ENCODE assay signal across 1 cellular context in the genomic region with DNA sequence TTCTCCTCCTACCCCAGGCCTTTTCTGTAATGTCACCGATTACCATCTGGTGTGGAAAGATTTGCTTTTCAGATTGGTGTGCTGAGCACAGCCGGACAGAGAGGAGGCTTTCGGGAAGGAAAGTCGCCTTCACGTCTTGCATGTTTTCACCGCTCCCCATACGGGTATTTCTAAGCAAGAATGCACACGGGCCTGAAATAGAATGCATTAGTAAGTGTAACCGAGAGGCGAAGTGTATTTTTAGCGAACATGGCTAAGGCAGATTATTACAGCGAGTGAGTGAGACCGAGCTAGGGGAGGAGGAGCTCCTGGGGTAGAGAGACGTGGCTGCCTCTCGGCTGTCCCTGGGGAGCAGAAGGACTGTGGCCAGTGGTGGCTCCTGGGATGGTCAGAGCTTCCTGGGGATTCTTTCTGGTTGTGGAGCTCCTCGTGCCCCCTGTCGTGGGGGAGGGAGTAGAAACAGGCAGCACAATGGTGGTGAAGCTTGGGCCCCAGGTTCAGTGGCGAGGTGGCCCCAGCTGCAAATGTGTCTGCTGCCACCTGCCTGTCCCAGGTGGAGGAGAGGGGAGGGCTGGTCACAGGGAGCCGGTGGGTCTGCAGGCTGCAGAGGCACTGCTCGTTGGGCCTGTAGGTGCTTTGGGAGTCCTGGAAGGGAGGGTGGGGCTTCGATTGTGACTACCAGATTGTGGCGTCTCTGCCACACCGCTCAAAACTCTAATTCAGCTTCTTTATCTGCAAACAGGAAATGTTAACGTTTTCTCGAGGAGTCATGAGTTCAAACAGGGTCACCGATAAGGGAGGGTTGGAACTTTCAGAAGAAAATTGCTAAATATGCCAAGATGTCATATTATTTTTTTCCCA.
TF ChIP-seq lines count a peak whose summit lies in the region.

No MANE protein-coding gene starts in this region.

TF ChIP-seq in GM12878, 131 proteins besides CTCF, POLR2A, EP300 and RAD21 (continued from another document):
- TF ChIP-seq, protein P1, sequence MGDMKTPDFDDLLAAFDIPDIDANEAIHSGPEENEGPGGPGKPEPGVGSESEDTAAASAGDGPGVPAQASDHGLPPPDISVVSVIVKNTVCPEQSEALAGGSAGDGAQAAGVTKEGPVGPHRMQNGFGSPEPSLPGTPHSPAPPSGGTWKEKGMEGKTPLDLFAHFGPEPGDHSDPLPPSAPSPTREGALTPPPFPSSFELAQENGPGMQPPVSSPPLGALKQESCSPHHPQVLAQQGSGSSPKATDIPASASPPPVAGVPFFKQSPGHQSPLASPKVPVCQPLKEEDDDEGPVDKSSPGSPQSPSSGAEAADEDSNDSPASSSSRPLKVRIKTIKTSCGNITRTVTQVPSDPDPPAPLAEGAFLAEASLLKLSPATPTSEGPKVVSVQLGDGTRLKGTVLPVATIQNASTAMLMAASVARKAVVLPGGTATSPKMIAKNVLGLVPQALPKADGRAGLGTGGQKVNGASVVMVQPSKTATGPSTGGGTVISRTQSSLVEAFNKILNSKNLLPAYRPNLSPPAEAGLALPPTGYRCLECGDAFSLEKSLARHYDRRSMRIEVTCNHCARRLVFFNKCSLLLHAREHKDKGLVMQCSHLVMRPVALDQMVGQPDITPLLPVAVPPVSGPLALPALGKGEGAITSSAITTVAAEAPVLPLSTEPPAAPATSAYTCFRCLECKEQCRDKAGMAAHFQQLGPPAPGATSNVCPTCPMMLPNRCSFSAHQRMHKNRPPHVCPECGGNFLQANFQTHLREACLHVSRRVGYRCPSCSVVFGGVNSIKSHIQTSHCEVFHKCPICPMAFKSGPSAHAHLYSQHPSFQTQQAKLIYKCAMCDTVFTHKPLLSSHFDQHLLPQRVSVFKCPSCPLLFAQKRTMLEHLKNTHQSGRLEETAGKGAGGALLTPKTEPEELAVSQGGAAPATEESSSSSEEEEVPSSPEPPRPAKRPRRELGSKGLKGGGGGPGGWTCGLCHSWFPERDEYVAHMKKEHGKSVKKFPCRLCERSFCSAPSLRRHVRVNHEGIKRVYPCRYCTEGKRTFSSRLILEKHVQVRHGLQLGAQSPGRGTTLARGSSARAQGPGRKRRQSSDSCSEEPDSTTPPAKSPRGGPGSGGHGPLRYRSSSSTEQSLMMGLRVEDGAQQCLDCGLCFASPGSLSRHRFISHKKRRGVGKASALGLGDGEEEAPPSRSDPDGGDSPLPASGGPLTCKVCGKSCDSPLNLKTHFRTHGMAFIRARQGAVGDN (IDR thresholded peaks at IDR 0.05), result peak; percentile 87
- TF ChIP-seq, protein P2, sequence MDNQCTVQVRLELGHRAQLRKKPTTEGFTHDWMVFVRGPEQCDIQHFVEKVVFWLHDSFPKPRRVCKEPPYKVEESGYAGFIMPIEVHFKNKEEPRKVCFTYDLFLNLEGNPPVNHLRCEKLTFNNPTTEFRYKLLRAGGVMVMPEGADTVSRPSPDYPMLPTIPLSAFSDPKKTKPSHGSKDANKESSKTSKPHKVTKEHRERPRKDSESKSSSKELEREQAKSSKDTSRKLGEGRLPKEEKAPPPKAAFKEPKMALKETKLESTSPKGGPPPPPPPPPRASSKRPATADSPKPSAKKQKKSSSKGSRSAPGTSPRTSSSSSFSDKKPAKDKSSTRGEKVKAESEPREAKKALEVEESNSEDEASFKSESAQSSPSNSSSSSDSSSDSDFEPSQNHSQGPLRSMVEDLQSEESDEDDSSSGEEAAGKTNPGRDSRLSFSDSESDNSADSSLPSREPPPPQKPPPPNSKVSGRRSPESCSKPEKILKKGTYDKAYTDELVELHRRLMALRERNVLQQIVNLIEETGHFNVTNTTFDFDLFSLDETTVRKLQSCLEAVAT (IDR thresholded peaks at IDR 0.05), result 0 out of 2 replicates have a peak, but pooled peaks have one; percentile 20
- peak; percentile 8 to 38; a peak in 1 of 4 replicates for TF ChIP-seq BHLHE40 (IDR thresholded peaks at IDR 0.05; ENCODE audit: borderline replicate concordance in 1 of 2, low read depth in 2 of 2, low read length in 1 of 2)
- 0 out of 2 replicates have a peak, but pooled peaks have one; percentile 45 for TF ChIP-seq RB1 (IDR thresholded peaks at IDR 0.05; ENCODE audit: borderline replicate concordance)
- TF ChIP-seq, protein P3, sequence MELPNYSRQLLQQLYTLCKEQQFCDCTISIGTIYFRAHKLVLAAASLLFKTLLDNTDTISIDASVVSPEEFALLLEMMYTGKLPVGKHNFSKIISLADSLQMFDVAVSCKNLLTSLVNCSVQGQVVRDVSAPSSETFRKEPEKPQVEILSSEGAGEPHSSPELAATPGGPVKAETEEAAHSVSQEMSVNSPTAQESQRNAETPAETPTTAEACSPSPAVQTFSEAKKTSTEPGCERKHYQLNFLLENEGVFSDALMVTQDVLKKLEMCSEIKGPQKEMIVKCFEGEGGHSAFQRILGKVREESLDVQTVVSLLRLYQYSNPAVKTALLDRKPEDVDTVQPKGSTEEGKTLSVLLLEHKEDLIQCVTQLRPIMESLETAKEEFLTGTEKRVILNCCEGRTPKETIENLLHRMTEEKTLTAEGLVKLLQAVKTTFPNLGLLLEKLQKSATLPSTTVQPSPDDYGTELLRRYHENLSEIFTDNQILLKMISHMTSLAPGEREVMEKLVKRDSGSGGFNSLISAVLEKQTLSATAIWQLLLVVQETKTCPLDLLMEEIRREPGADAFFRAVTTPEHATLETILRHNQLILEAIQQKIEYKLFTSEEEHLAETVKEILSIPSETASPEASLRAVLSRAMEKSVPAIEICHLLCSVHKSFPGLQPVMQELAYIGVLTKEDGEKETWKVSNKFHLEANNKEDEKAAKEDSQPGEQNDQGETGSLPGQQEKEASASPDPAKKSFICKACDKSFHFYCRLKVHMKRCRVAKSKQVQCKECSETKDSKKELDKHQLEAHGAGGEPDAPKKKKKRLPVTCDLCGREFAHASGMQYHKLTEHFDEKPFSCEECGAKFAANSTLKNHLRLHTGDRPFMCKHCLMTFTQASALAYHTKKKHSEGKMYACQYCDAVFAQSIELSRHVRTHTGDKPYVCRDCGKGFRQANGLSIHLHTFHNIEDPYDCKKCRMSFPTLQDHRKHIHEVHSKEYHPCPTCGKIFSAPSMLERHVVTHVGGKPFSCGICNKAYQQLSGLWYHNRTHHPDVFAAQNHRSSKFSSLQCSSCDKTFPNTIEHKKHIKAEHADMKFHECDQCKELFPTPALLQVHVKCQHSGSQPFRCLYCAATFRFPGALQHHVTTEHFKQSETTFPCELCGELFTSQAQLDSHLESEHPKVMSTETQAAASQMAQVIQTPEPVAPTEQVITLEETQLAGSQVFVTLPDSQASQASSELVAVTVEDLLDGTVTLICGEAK (IDR thresholded peaks at IDR 0.05; ENCODE audit: borderline replicate concordance), result no peak
- TF ChIP-seq, protein P4, sequence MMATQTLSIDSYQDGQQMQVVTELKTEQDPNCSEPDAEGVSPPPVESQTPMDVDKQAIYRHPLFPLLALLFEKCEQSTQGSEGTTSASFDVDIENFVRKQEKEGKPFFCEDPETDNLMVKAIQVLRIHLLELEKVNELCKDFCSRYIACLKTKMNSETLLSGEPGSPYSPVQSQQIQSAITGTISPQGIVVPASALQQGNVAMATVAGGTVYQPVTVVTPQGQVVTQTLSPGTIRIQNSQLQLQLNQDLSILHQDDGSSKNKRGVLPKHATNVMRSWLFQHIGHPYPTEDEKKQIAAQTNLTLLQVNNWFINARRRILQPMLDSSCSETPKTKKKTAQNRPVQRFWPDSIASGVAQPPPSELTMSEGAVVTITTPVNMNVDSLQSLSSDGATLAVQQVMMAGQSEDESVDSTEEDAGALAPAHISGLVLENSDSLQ (IDR thresholded peaks at IDR 0.05), result 0 out of 2 replicates have a peak, but pooled peaks have one; percentile 18
- 0 out of 2 replicates have a peak, but pooled peaks have one; percentile 4 for TF ChIP-seq YY1 (IDR thresholded peaks at IDR 0.05; ENCODE audit: low read depth, low read length)
- TF ChIP-seq, protein P5, sequence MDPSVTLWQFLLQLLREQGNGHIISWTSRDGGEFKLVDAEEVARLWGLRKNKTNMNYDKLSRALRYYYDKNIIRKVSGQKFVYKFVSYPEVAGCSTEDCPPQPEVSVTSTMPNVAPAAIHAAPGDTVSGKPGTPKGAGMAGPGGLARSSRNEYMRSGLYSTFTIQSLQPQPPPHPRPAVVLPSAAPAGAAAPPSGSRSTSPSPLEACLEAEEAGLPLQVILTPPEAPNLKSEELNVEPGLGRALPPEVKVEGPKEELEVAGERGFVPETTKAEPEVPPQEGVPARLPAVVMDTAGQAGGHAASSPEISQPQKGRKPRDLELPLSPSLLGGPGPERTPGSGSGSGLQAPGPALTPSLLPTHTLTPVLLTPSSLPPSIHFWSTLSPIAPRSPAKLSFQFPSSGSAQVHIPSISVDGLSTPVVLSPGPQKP (IDR thresholded peaks at IDR 0.05; ENCODE audit: low read depth, low read length), result peak; percentile 72
- TF ChIP-seq, protein P6, sequence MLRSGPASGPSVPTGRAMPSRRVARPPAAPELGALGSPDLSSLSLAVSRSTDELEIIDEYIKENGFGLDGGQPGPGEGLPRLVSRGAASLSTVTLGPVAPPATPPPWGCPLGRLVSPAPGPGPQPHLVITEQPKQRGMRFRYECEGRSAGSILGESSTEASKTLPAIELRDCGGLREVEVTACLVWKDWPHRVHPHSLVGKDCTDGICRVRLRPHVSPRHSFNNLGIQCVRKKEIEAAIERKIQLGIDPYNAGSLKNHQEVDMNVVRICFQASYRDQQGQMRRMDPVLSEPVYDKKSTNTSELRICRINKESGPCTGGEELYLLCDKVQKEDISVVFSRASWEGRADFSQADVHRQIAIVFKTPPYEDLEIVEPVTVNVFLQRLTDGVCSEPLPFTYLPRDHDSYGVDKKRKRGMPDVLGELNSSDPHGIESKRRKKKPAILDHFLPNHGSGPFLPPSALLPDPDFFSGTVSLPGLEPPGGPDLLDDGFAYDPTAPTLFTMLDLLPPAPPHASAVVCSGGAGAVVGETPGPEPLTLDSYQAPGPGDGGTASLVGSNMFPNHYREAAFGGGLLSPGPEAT (IDR thresholded peaks at IDR 0.05; ENCODE audit: low read depth), result peak; percentile 47
- peak; percentile 35 to 41; a peak in 2 of 4 replicates for TF ChIP-seq IKZF2 (IDR thresholded peaks at IDR 0.05)
